13 cellular contexts compared by ENCODE assay signal in the genomic region with DNA sequence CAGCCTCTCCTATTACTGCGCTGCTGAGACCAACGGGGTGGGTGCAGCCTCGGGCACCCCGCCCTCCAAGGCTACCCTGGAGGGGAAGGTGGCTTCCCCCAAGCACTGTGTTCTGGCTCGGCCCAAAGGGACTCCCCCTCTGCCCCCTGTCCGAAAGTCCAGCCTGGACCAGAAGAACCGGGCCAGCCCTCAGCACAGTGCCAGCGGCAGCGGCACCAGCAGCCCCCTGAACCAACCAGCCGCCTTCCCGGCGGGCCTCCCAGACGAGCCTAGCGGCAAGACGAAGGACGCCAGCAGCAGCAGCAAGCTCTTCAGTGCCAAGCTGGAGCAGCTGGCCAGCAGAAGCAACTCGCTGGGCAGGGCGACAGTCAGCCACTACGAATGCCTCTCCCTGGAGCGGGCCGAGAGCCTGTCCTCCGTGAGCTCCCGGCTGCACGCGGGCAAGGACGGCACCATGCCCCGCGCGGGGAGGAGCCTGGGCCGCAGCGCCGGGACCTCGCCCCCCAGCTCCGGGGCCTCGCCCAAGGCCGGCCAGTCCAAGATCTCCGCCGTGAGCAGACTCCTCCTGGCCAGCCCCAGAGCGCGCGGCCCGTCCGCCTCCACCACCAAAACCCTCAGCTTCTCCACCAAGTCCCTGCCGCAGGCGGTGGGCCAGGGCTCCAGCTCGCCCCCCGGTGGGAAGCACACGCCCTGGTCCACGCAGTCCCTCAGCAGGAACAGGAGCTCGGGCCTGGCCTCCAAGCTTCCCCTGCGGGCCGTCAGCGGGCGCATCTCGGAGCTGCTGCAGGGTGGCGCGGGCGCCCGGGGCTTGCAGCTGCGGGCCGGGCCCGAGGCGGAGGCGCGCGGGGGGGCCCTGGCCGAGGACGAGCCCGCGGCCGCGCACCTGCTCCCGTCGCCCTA.
A peak's percentile ranks its signal among the peaks of the same experiment; 100 is the strongest.
DNase-seq lines count a peak whose midpoint lies in the region; TF ChIP-seq lines count a peak whose summit lies in the region.
"Had no signal": no experiment of that assay in that cellular context is flagged by ENCODE, and none has a peak within 500 bp of the region (broad histone marks: within the 10 kb centered on the region; RNA-seq: fewer than 3 reads in every experiment).

No MANE protein-coding gene starts in this region.

- 43% methylated on average over 57 of the region's 74 CpGs; no CpG with 5 or more reads in 1 of the 2 donors for WGBS in testis, 2 donors

- no peak for TF ChIP-seq POLR2A in testis (IDR thresholded peaks at IDR 0.05)

- H3K9me3 ChIP-seq in testis, result no peaks in the 10 kb centered on the region
- H3K9me3 ChIP-seq: A549 had no signal

- H3K4me1 ChIP-seq in testis, result no peaks in the 10 kb centered on the region
- H3K4me1 ChIP-seq: A549 had no signal

- H3K27ac ChIP-seq in testis, result no peak overlapping the region
- H3K27ac ChIP-seq: A549 had no signal

- no peaks in the 10 kb centered on the region for H3K27me3 ChIP-seq in testis

- TF ChIP-seq CTCF in WI38 (IDR thresholded peaks at IDR 0.05; ENCODE audit: low read depth, low read length) (no peak), testis (IDR thresholded peaks at IDR 0.05) (no peak)

- intact Hi-C loops in testis (cut with DNase I; ENCODE audit: low total_unique reads), result no loop called here

- H3K36me3 ChIP-seq in testis (ENCODE audit: low read depth, missing control alignments), result no peaks in the 10 kb centered on the region

- H3K4me3 ChIP-seq in WI38 (ENCODE audit: low read depth, low read length) (peak overlapping the region; percentile 29), testis (peak overlapping the region; percentile 26 to 41)
- H3K4me3 ChIP-seq: A549 had no signal

- DNase-seq in NCI-H82 (lab: John Stamatoyannopoulos, UW) (peak; percentile 55), NCI-H82 treated with DMSO at 0.1 percent for 48 hours (lab: John Stamatoyannopoulos, UW; ENCODE audit: unreplicated experiment) (no peak), islet precursor cell (peak; percentile 76), testis (no peak), NCI-H2081 treated with DMSO at 0.1 percent for 48 hours (lab: John Stamatoyannopoulos, UW) (no peak), NCI-H748 (lab: John Stamatoyannopoulos, UW; ENCODE audit: unreplicated experiment) (no peak), dedifferentiated amniotic fluid mesenchymal stem cell (ENCODE audit: extremely low spot score) (no peak)
- DNase-seq: cortex of kidney; Kasumi-1; naive thymus-derived CD4-positive, alpha-beta T cell; T1000 had no signal

Comparison
In these comparisons a context has a peak if more than half of its experiments do, and no peak if none do; other contexts are left out.
1. DNase-seq: peak in NCI-H82 (single experiment) and islet precursor cell (single experiment); none in NCI-H82 treated with DMSO at 0.1 percent for 48 hours (single experiment), testis (single experiment), NCI-H2081 treated with DMSO at 0.1 percent for 48 hours (single experiment), NCI-H748 (single experiment) and dedifferentiated amniotic fluid mesenchymal stem cell (single experiment).